24 cellular contexts compared by ENCODE assay signal in the genomic region with DNA sequence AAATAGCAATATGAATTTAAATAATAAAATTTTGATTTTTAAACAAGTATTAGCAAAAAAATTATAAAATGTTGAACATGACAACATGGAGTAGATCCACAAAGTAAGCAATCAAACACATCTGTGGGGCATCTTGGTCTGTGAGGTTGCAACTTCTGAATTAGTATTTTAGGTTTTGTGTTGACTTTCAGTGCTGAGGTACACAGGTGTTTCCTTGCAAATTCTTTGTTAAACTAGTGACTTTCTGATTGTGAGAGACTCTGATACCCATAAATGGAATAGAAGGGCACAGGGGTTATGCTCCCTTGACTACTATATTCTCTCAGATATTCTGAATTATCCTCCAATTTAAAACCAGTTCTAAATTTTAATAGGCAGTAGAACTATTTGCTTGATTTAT.
"Had no signal": no experiment of that assay in that cellular context is flagged by ENCODE, and none has a peak within 500 bp of the region (broad histone marks: within the 10 kb centered on the region; RNA-seq: fewer than 3 reads in every experiment).

No MANE protein-coding gene starts in this region.

- H3K4me1 ChIP-seq: colonic mucosa, esophagus muscularis mucosa, esophagus squamous epithelium, foreskin keratinocyte, gastrocnemius medialis, gastroesophageal sphincter, heart left ventricle, heart right ventricle had no signal

- H3K9me3 ChIP-seq: colonic mucosa, esophagus muscularis mucosa, esophagus squamous epithelium, gastrocnemius medialis, gastroesophageal sphincter had no signal

- DNase-seq: colonic mucosa; cortex of kidney; dermis blood vessel endothelial cell; dorsolateral prefrontal cortex; effector CD4-positive, alpha-beta T cell; effector CD8-positive, alpha-beta T cell; effector memory CD4-positive, alpha-beta T cell; effector memory CD8-positive, alpha-beta T cell; endodermal cell; erythroblast; esophagus squamous epithelium; foreskin fibroblast; foreskin keratinocyte; gastrocnemius medialis; glutamatergic neuron; head of caudate nucleus; heart left ventricle; heart right ventricle had no signal

- H3K4me1 Mint-ChIP-seq: endodermal cell had no signal

- H3K4me3 ChIP-seq: colonic mucosa, coronary artery, dorsolateral prefrontal cortex, esophagus muscularis mucosa, esophagus squamous epithelium, gastrocnemius medialis, gastroesophageal sphincter, heart left ventricle, heart right ventricle had no signal

- H3K27me3 ChIP-seq: colonic mucosa, esophagus muscularis mucosa, esophagus squamous epithelium, foreskin keratinocyte, gastrocnemius medialis, gastroesophageal sphincter, heart left ventricle, heart right ventricle had no signal

- ATAC-seq: effector memory CD8-positive, alpha-beta T cell; esophagus mucosa; foreskin keratinocyte; gastrocnemius medialis; gastroesophageal sphincter; heart left ventricle; heart right ventricle had no signal

- H3K36me3 ChIP-seq: colonic mucosa, esophagus muscularis mucosa, esophagus squamous epithelium, gastrocnemius medialis, gastroesophageal sphincter, heart left ventricle, heart right ventricle had no signal

- H3K27me3 Mint-ChIP-seq: dendritic cell treated with granulocyte-macrophage colony-stimulating factor and Interleukin-4, amounts not matched to agents 40 ng/mL and 50 ng/mL, for 4 days; effector memory CD8-positive, alpha-beta T cell had no signal

- H3K4me3 Mint-ChIP-seq: dendritic cell treated with granulocyte-macrophage colony-stimulating factor and Interleukin-4, amounts not matched to agents 40 ng/mL and 50 ng/mL, for 4 days; effector memory CD8-positive, alpha-beta T cell; endodermal cell had no signal

- H3K27ac Mint-ChIP-seq: dendritic cell treated with granulocyte-macrophage colony-stimulating factor and Interleukin-4, amounts not matched to agents 40 ng/mL and 50 ng/mL, for 4 days; effector memory CD8-positive, alpha-beta T cell; endodermal cell had no signal

- H3K27ac ChIP-seq: colonic mucosa, coronary artery, dorsolateral prefrontal cortex, epithelial cell of prostate, esophagus muscularis mucosa, esophagus squamous epithelium, foreskin keratinocyte, gastrocnemius medialis, gastroesophageal sphincter, heart left ventricle, heart right ventricle had no signal
